In genomic region chr2:17133052-17133671, GRCh38 we compare ENCODE assay signal across 1 cellular context.
TF ChIP-seq lines count a peak whose summit lies in the region.

No MANE protein-coding gene starts in this region.

TF ChIP-seq in K562, 482 proteins besides CTCF, POLR2A, EP300 and RAD21 (continued from another document and continues in another):
- TF ChIP-seq TCF3 (CRISPR knock-in tag; IDR thresholded peaks at IDR 0.05) (peak; percentile 92), RNF2 (IDR thresholded peaks at IDR 0.05) (peak; percentile 69), ESRRA (IDR thresholded peaks at IDR 0.05; ENCODE audit: borderline replicate concordance, low read depth) (peak; percentile 34; the same call in 1 of the 2 replicates), L3MBTL2 (IDR thresholded peaks at IDR 0.05) (peak; percentile 29; the same call in 1 of the 2 replicates), GABPB1 (CRISPR knock-in tag; IDR thresholded peaks at IDR 0.05) (peak; percentile 50), LCOR (CRISPR knock-in tag; IDR thresholded peaks at IDR 0.05) (peak; percentile 95), MNT (conservative IDR thresholded peaks at IDR 0.05) (peak in 1 of 2 experiments; percentile 43; a peak in 1 of 4 replicates), LEF1 (IDR thresholded peaks at IDR 0.05) (0 out of 2 replicates have a peak, but pooled peaks have one; percentile 48), SOX6 (IDR thresholded peaks at IDR 0.05) (peak; percentile 62), NCOR1 (IDR thresholded peaks at IDR 0.05) (peak; percentile 87), JUND (IDR thresholded peaks at IDR 0.05; ENCODE audit: borderline replicate concordance, low read depth, low read length) (0 out of 2 replicates have a peak, but pooled peaks have one; percentile 2), JUND (tag; IDR thresholded peaks at IDR 0.05; ENCODE audit: borderline replicate concordance, low read depth, low read length) (0 out of 3 replicates have a peak, but pooled peaks have one; percentile 24), KAT7 (CRISPR knock-in tag; IDR thresholded peaks at IDR 0.05; ENCODE audit: borderline replicate concordance) (0 out of 2 replicates have a peak, but pooled peaks have one; percentile 41), SMAD4 (CRISPR knock-in tag; conservative IDR thresholded peaks at IDR 0.05) (peak; percentile 39; the same call in 1 of the 2 replicates), CBFA2T3 (IDR thresholded peaks at IDR 0.05) (peak; percentile 91), ZNF133 (CRISPR knock-in tag; IDR thresholded peaks at IDR 0.05) (no peak), TSC22D4 (tag; IDR thresholded peaks at IDR 0.05) (no peak), PHF20 (IDR thresholded peaks at IDR 0.05; ENCODE audit: partially characterized antibody) (no peak), POLR2AphosphoS5 (IDR thresholded peaks at IDR 0.05; ENCODE audit: control insufficient read depth, insufficient read depth, low read depth, low read length) (peak; percentile 62; the same call in 1 of the 2 replicates), YY1 (IDR thresholded peaks at IDR 0.05; ENCODE audit: borderline replicate concordance in 1 of 3, control insufficient read depth in 1 of 3, extremely low read depth in 1 of 3, insufficient read depth in 3 of 3, insufficient read length in 1 of 3, insufficient replicate concordance in 2 of 3, low read depth in 1 of 3, low read length in 2 of 3) (no peak), HNRNPH1 (optimal IDR thresholded peaks at IDR 0.05; ENCODE audit: low read depth, low read length) (no peak), MEIS2 (IDR thresholded peaks at IDR 0.05; ENCODE audit: partially characterized antibody) (peak; percentile 48), MBD2 (IDR thresholded peaks at IDR 0.05; ENCODE audit: borderline replicate concordance, low read depth) (peak; percentile 43; the same call in 1 of the 2 replicates), RUNX1 (IDR thresholded peaks at IDR 0.05; ENCODE audit: low read depth) (peak; percentile 72; the same call in 1 of the 2 replicates), NFIC (IDR thresholded peaks at IDR 0.05) (peak; percentile 62), SP1 (CRISPR knock-in tag; IDR thresholded peaks at IDR 0.05) (0 out of 2 replicates have a peak, but pooled peaks have one; percentile 30), MAZ (CRISPR knock-in tag; conservative IDR thresholded peaks at IDR 0.05 in 1 of 2, IDR thresholded peaks at IDR 0.05 in 1 of 2) (0 out of 4 replicates have a peak, but pooled peaks of 1 of the 2 experiments have one; percentile 31), ARID1B (IDR thresholded peaks at IDR 0.05) (peak; percentile 90), HDAC2 (IDR thresholded peaks at IDR 0.05) (0 out of 2 replicates have a peak, but pooled peaks have one; percentile 24), ZNF707 (CRISPR knock-in tag; conservative IDR thresholded peaks at IDR 0.05) (no peak), ATF1 (CRISPR knock-in tag; IDR thresholded peaks at IDR 0.05) (no peak), ATF1 (tag; IDR thresholded peaks at IDR 0.05) (peak; percentile 31; the same call in 1 of the 2 replicates), FOXA1 (IDR thresholded peaks at IDR 0.05; ENCODE audit: borderline replicate concordance) (no peak), ARNT (IDR thresholded peaks at IDR 0.05) (no peak), NCOA1 (IDR thresholded peaks at IDR 0.05; ENCODE audit: low read depth) (0 out of 2 replicates have a peak, but pooled peaks have one; percentile 14), KDM1A (IDR thresholded peaks at IDR 0.05) (peak; percentile 39 to 65; a peak in 2 of 4 replicates), CBX3 (IDR thresholded peaks at IDR 0.05; ENCODE audit: borderline replicate concordance in 1 of 2, low read length in 2 of 2) (peak in 1 of 2 experiments; percentile 54; a peak in 1 of 3 replicates), DPF2 (IDR thresholded peaks at IDR 0.05) (peak; percentile 80), NR4A1 (CRISPR knock-in tag; IDR thresholded peaks at IDR 0.05) (no peak), NR4A1 (tag; IDR thresholded peaks at IDR 0.05) (no peak), MTA2 (IDR thresholded peaks at IDR 0.05; ENCODE audit: low read depth) (0 out of 2 replicates have a peak, but pooled peaks have one; percentile 53), ZBTB12 (CRISPR knock-in tag; IDR thresholded peaks at IDR 0.05) (no peak), KDM2B (CRISPR knock-in tag; IDR thresholded peaks at IDR 0.05) (no peak), ZBTB2 (IDR thresholded peaks at IDR 0.05) (no peak), GABPB2 (CRISPR knock-in tag; conservative IDR thresholded peaks at IDR 0.05) (no peak), STAT5A (IDR thresholded peaks at IDR 0.05; ENCODE audit: borderline replicate concordance, low read length) (peak; percentile 79), GATA2 (CRISPR knock-in tag; IDR thresholded peaks at IDR 0.05) (peak; percentile 40; the same call in 1 of the 2 replicates), ZNF592 (IDR thresholded peaks at IDR 0.05) (peak; percentile 63), SMAD3 (CRISPR knock-in tag; conservative IDR thresholded peaks at IDR 0.05) (no peak), ZNF655 (CRISPR knock-in tag; IDR thresholded peaks at IDR 0.05) (no peak)
- TF ChIP-seq, protein P1, sequence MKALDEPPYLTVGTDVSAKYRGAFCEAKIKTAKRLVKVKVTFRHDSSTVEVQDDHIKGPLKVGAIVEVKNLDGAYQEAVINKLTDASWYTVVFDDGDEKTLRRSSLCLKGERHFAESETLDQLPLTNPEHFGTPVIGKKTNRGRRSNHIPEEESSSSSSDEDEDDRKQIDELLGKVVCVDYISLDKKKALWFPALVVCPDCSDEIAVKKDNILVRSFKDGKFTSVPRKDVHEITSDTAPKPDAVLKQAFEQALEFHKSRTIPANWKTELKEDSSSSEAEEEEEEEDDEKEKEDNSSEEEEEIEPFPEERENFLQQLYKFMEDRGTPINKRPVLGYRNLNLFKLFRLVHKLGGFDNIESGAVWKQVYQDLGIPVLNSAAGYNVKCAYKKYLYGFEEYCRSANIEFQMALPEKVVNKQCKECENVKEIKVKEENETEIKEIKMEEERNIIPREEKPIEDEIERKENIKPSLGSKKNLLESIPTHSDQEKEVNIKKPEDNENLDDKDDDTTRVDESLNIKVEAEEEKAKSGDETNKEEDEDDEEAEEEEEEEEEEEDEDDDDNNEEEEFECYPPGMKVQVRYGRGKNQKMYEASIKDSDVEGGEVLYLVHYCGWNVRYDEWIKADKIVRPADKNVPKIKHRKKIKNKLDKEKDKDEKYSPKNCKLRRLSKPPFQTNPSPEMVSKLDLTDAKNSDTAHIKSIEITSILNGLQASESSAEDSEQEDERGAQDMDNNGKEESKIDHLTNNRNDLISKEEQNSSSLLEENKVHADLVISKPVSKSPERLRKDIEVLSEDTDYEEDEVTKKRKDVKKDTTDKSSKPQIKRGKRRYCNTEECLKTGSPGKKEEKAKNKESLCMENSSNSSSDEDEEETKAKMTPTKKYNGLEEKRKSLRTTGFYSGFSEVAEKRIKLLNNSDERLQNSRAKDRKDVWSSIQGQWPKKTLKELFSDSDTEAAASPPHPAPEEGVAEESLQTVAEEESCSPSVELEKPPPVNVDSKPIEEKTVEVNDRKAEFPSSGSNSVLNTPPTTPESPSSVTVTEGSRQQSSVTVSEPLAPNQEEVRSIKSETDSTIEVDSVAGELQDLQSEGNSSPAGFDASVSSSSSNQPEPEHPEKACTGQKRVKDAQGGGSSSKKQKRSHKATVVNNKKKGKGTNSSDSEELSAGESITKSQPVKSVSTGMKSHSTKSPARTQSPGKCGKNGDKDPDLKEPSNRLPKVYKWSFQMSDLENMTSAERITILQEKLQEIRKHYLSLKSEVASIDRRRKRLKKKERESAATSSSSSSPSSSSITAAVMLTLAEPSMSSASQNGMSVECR (CRISPR knock-in tag; IDR thresholded peaks at IDR 0.05), result no peak
- TF ChIP-seq, protein P2, sequence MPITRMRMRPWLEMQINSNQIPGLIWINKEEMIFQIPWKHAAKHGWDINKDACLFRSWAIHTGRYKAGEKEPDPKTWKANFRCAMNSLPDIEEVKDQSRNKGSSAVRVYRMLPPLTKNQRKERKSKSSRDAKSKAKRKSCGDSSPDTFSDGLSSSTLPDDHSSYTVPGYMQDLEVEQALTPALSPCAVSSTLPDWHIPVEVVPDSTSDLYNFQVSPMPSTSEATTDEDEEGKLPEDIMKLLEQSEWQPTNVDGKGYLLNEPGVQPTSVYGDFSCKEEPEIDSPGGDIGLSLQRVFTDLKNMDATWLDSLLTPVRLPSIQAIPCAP (CRISPR knock-in tag; IDR thresholded peaks at IDR 0.05; ENCODE audit: borderline replicate concordance), result no peak
- TF ChIP-seq, protein P3, sequence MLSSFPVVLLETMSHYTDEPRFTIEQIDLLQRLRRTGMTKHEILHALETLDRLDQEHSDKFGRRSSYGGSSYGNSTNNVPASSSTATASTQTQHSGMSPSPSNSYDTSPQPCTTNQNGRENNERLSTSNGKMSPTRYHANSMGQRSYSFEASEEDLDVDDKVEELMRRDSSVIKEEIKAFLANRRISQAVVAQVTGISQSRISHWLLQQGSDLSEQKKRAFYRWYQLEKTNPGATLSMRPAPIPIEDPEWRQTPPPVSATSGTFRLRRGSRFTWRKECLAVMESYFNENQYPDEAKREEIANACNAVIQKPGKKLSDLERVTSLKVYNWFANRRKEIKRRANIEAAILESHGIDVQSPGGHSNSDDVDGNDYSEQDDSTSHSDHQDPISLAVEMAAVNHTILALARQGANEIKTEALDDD (IDR thresholded peaks at IDR 0.05), result peak; percentile 89
